Comparison of ENCODE assay signal across 13 cellular contexts in genomic region chr12:94266796-94267529, GRCh38.
DNase-seq lines count a peak whose midpoint lies in the region; ATAC-seq and TF ChIP-seq lines count a peak whose summit lies in the region.
"Had no signal": no experiment of that assay in that cellular context is flagged by ENCODE, and none has a peak within 500 bp of the region (broad histone marks: within the 10 kb centered on the region; RNA-seq: fewer than 3 reads in every experiment).

No MANE protein-coding gene starts in this region.

- no peaks in the 10 kb centered on the region for H3K36me3 ChIP-seq in MG63
- H3K36me3 ChIP-seq in esophagus muscularis mucosa = no peaks in the 10 kb centered on the region
- H3K36me3 ChIP-seq in sigmoid colon = no peaks in the 10 kb centered on the region

- no peak for TF ChIP-seq POLR2A in esophagus muscularis mucosa (IDR thresholded peaks at IDR 0.05; ENCODE audit: low read depth)
- no peak for TF ChIP-seq POLR2A in sigmoid colon (IDR thresholded peaks at IDR 0.05)

- H3K4me3 ChIP-seq in MG63 (no peak overlapping the region), esophagus muscularis mucosa (no peak overlapping the region), sigmoid colon (no peak overlapping the region)

- no peak for TF ChIP-seq EP300 in esophagus muscularis mucosa (IDR thresholded peaks at IDR 0.05)
- TF ChIP-seq EP300 in sigmoid colon (IDR thresholded peaks at IDR 0.05) = no peak

- TF ChIP-seq CTCF in esophagus muscularis mucosa (IDR thresholded peaks at IDR 0.05) = no peak
- TF ChIP-seq CTCF in sigmoid colon (IDR thresholded peaks at IDR 0.05) = no peak

- no peak for ATAC-seq in HG03342 (IDR thresholded peaks at IDR 0.05; ENCODE audit: unreplicated experiment)
- ATAC-seq: activated T-cell treated with anti-CD3 and anti-CD28 coated beads, Interleukin-2, amount 50 U/mL, for 4 hours; foreskin keratinocyte had no signal

- DNase-seq in CD1c-positive myeloid dendritic cell (ENCODE audit: extremely low spot score) = peak; percentile 48
- DNase-seq in MG63 = peak; percentile 8
- no peak for DNase-seq in esophagus muscularis mucosa (ENCODE audit: extremely low spot score)
- DNase-seq in sigmoid colon = no peak
- no peak for DNase-seq in caudate nucleus (lab: John Stamatoyannopoulos, UW)
- DNase-seq in activated CD4-positive, CD25-positive, alpha-beta regulatory T cell treated with anti-CD3 and anti-CD28 coated beads, Interleukin-2, amount 50 U/mL, for 72 hours = no peak
- DNase-seq in NCI-H128 (lab: John Stamatoyannopoulos, UW; ENCODE audit: unreplicated experiment) = no peak
- DNase-seq: activated T-cell treated with anti-CD3 and anti-CD28 coated beads, Interleukin-2, amount 50 U/mL, for 4 hours; GDM1; NCI-H2171 treated with DMSO at 0.1 percent for 48 hours; SW 1271 had no signal

- H3K27ac ChIP-seq in esophagus muscularis mucosa (replicated peaks in 1 of 4) (peak overlapping the region; percentile 46 to 83 (median 66)), sigmoid colon (peak overlapping the region in 3 of 4 donors; percentile 36 to 72 (median 56)), caudate nucleus (ENCODE audit: low read depth, low read length) (no peak overlapping the region)
- H3K27ac ChIP-seq: foreskin keratinocyte had no signal

- 45% methylated on average over 11 of the region's 11 CpGs for WGBS in esophagus muscularis mucosa
- 61 to 76% methylated on average over 11 of the region's 11 CpGs for WGBS in sigmoid colon, 2 donors

- H3K9me3 ChIP-seq in MG63 (no peaks in the 10 kb centered on the region), esophagus muscularis mucosa (no peaks in the 10 kb centered on the region), sigmoid colon (no peaks in the 10 kb centered on the region)

- H3K4me1 ChIP-seq in esophagus muscularis mucosa (peaks cover 10 to 47% (median 45%) of the 10 kb centered on the region in 4 donors), sigmoid colon (peaks cover 0 to 15% (median 10%) of the 10 kb centered on the region in 4 donors)

- no peaks in the 10 kb centered on the region for H3K27me3 ChIP-seq in MG63
- no peaks in the 10 kb centered on the region for H3K27me3 ChIP-seq in esophagus muscularis mucosa
- no peaks in the 10 kb centered on the region for H3K27me3 ChIP-seq in sigmoid colon

- intact Hi-C loops in esophagus muscularis mucosa (cut with DNase I) = no loop called here
- intact Hi-C loops in sigmoid colon (cut with DNase I) = no loop called here

Comparison
In these comparisons a context has a peak if more than half of its experiments do, and no peak if none do; other contexts are left out.
1. DNase-seq: peak in CD1c-positive myeloid dendritic cell (single experiment) and MG63 (single experiment); none in esophagus muscularis mucosa (single experiment), sigmoid colon (single experiment), caudate nucleus (0 of 61), activated CD4-positive, CD25-positive, alpha-beta regulatory T cell treated with anti-CD3 and anti-CD28 coated beads, Interleukin-2, amount 50 U/mL, for 72 hours (single experiment) and NCI-H128 (single experiment).